ENCODE assay signal across 1 cellular context in genomic region chr11:67482736-67483497, GRCh38.
A peak's percentile ranks its signal among the peaks of the same experiment; 100 is the strongest.
TF ChIP-seq lines count a peak whose summit lies in the region.

TSS of gene AIP (plus strand) at chr11:67483026. CDS start at chr11:67483159, 133 bp downstream.

TF ChIP-seq in HepG2, 621 proteins besides CTCF, POLR2A, EP300 and RAD21 (continued from another document and continues in another):
- TF ChIP-seq ARID3A (IDR thresholded peaks at IDR 0.05; ENCODE audit: low read depth, low read length) = no peak
- TF ChIP-seq ZNF362 (CRISPR knock-in tag; IDR thresholded peaks at IDR 0.05; ENCODE audit: borderline replicate concordance) = peak; percentile 36; the same call in 1 of the 2 replicates
- TF ChIP-seq SKI (IDR thresholded peaks at IDR 0.05; ENCODE audit: partially characterized antibody) = no peak
- peak; percentile 99 for TF ChIP-seq FOXO4 (CRISPR knock-in tag; conservative IDR thresholded peaks at IDR 0.05)
- peak; percentile 82 for TF ChIP-seq NKX3-1 (CRISPR knock-in tag; IDR thresholded peaks at IDR 0.05)
- TF ChIP-seq ZSCAN29 (CRISPR knock-in tag; conservative IDR thresholded peaks at IDR 0.05) = peak; percentile 87; the same call in 1 of the 2 replicates
- peak; percentile 99 for TF ChIP-seq ZNF782 (CRISPR knock-in tag; IDR thresholded peaks at IDR 0.05; ENCODE audit: borderline replicate concordance)
- TF ChIP-seq SPEN (CRISPR knock-in tag; IDR thresholded peaks at IDR 0.05; ENCODE audit: low read depth) = peak; percentile 90
- TF ChIP-seq TBL1XR1 (IDR thresholded peaks at IDR 0.05; ENCODE audit: borderline replicate concordance, low read length, partially characterized antibody) = no peak
- TF ChIP-seq ZNF7 (CRISPR knock-in tag; IDR thresholded peaks at IDR 0.05) = 0 out of 2 replicates have a peak, but pooled peaks have one; percentile 51
- TF ChIP-seq PHF21A (CRISPR knock-in tag; IDR thresholded peaks at IDR 0.05) = no peak
- peak; percentile 96 for TF ChIP-seq ZNF280B (CRISPR knock-in tag; IDR thresholded peaks at IDR 0.05; ENCODE audit: borderline replicate concordance)
- TF ChIP-seq NFYB (CRISPR knock-in tag; IDR thresholded peaks at IDR 0.05) = peak; percentile 79
- TF ChIP-seq NFATC3 (CRISPR knock-in tag; IDR thresholded peaks at IDR 0.05) = peak; percentile 98
- peak; percentile 99 for TF ChIP-seq ZNF446 (CRISPR knock-in tag; IDR thresholded peaks at IDR 0.05)
- TF ChIP-seq HNF1B (CRISPR knock-in tag; IDR thresholded peaks at IDR 0.05) = peak; percentile 93
- no peak for TF ChIP-seq TRIM22 (IDR thresholded peaks at IDR 0.05)
- no peak for TF ChIP-seq GTF3A (CRISPR knock-in tag; conservative IDR thresholded peaks at IDR 0.05)
- peak; percentile 98 for TF ChIP-seq SRY (CRISPR knock-in tag; IDR thresholded peaks at IDR 0.05)
- TF ChIP-seq EED (CRISPR knock-in tag; IDR thresholded peaks at IDR 0.05) = peak; percentile 82
- TF ChIP-seq ZNF17 (CRISPR knock-in tag; IDR thresholded peaks at IDR 0.05) = peak; percentile 96; the same call in 1 of the 2 replicates
- peak; percentile 98 for TF ChIP-seq ARHGAP35 (CRISPR knock-in tag; IDR thresholded peaks at IDR 0.05; ENCODE audit: borderline replicate concordance)
- peak; percentile 84 for TF ChIP-seq ZNF841 (CRISPR knock-in tag; IDR thresholded peaks at IDR 0.05; ENCODE audit: borderline replicate concordance)
- no peak; the same call in none of the 2 replicates for TF ChIP-seq MIER3 (CRISPR knock-in tag; IDR thresholded peaks at IDR 0.05; ENCODE audit: borderline replicate concordance)
- no peak for TF ChIP-seq HNRNPK (IDR thresholded peaks at IDR 0.05; ENCODE audit: low read depth, low read length, poor library complexity, severe bottlenecking)
- peak; percentile 96 for TF ChIP-seq ZNF790 (CRISPR knock-in tag; IDR thresholded peaks at IDR 0.05; ENCODE audit: borderline replicate concordance)
- TF ChIP-seq FOXK2 (IDR thresholded peaks at IDR 0.05) = no peak
- TF ChIP-seq ZNF232 (CRISPR knock-in tag; IDR thresholded peaks at IDR 0.05; ENCODE audit: borderline replicate concordance) = peak; percentile 91
- peak; percentile 92 for TF ChIP-seq ZSCAN21 (CRISPR knock-in tag; IDR thresholded peaks at IDR 0.05; ENCODE audit: borderline replicate concordance)
- no peak for TF ChIP-seq ZNF512 (CRISPR knock-in tag; IDR thresholded peaks at IDR 0.05)
- peak; percentile 98 for TF ChIP-seq ZNF253 (CRISPR knock-in tag; IDR thresholded peaks at IDR 0.05; ENCODE audit: borderline replicate concordance)
- peak; percentile 81; the same call in 1 of the 2 replicates for TF ChIP-seq ZNF136 (CRISPR knock-in tag; IDR thresholded peaks at IDR 0.05; ENCODE audit: low read depth)
- peak; percentile 95 for TF ChIP-seq ATF5 (CRISPR knock-in tag; IDR thresholded peaks at IDR 0.05; ENCODE audit: low read depth)
- peak; percentile 87; the same call in 1 of the 2 replicates for TF ChIP-seq ZNF431 (CRISPR knock-in tag; IDR thresholded peaks at IDR 0.05; ENCODE audit: borderline replicate concordance, low read depth)
- no peak for TF ChIP-seq ZNF383 (CRISPR knock-in tag; IDR thresholded peaks at IDR 0.05; ENCODE audit: borderline replicate concordance)
- peak; percentile 97 for TF ChIP-seq JARID2 (CRISPR knock-in tag; IDR thresholded peaks at IDR 0.05; ENCODE audit: insufficient replicate concordance)
- no peak for TF ChIP-seq HMGA1 (CRISPR knock-in tag; conservative IDR thresholded peaks at IDR 0.05)
- no peak; the same call in 1 of the 2 replicates for TF ChIP-seq PATZ1 (CRISPR knock-in tag; IDR thresholded peaks at IDR 0.05)
- TF ChIP-seq PLRG1 (conservative IDR thresholded peaks at IDR 0.05) = no peak
- peak; percentile 84 for TF ChIP-seq ZNF18 (CRISPR knock-in tag; IDR thresholded peaks at IDR 0.05; ENCODE audit: insufficient replicate concordance)
- peak; percentile 83; the same call in 1 of the 2 replicates for TF ChIP-seq FLYWCH1 (CRISPR knock-in tag; IDR thresholded peaks at IDR 0.05)
- no peak for TF ChIP-seq CHD2 (IDR thresholded peaks at IDR 0.05; ENCODE audit: low read depth, low read length)
- TF ChIP-seq PAF1 (CRISPR knock-in tag; IDR thresholded peaks at IDR 0.05) = no peak
- TF ChIP-seq ATF3 (CRISPR knock-in tag; IDR thresholded peaks at IDR 0.05) = no peak
- peak; percentile 94; the same call in 1 of the 2 replicates for TF ChIP-seq IRF1 (CRISPR knock-in tag; IDR thresholded peaks at IDR 0.05; ENCODE audit: low read depth)
- peak; percentile 97 for TF ChIP-seq ELF1 (CRISPR knock-in tag; IDR thresholded peaks at IDR 0.05)
- TF ChIP-seq DBP (CRISPR knock-in tag; IDR thresholded peaks at IDR 0.05; ENCODE audit: not compliant biosample characterization) = peak; percentile 83
- peak; percentile 70; the same call in 1 of the 2 replicates for TF ChIP-seq KDM4B (CRISPR knock-in tag; IDR thresholded peaks at IDR 0.05)
- TF ChIP-seq AHR (CRISPR knock-in tag; IDR thresholded peaks at IDR 0.05) = peak; percentile 97
